Comparison of ENCODE assay signal across 23 cellular contexts in genomic region chr1:61395156-61395555, GRCh38.
"Had no signal": no experiment of that assay in that cellular context is flagged by ENCODE, and none has a peak within 500 bp of the region (broad histone marks: within the 10 kb centered on the region; RNA-seq: fewer than 3 reads in every experiment).

No MANE protein-coding gene starts in this region.

- H3K27me3 ChIP-seq: left lung, right atrium auricular region, tibial nerve had no signal

- H3K27ac ChIP-seq: left lung, right atrium auricular region, skin epidermis, tibial nerve, WERI-Rb-1 had no signal

- H3K36me3 ChIP-seq: left lung, right atrium auricular region, WERI-Rb-1 had no signal

- DNase-seq: activated CD4-positive, alpha-beta T cell treated with anti-CD3 and anti-CD28 coated beads for 1 hour; activated CD4-positive, alpha-beta T cell treated with anti-CD3 and anti-CD28 coated beads, Interleukin-2, amount 50 U/mL, for 1 hour; activated CD8-positive, alpha-beta T cell treated with anti-CD3 and anti-CD28 coated beads, Interleukin-2, amount 10 ng/mL, durations not matched to agents 7 days and 5 days; activated gamma-delta T cell treated with Interleukin-2 at 50 U/mL for 16 hours; activated T-cell treated with anti-CD3 and anti-CD28 coated beads, Interleukin-2, amount 50 U/mL, for 1 hour; amygdala; effector memory CD4-positive, alpha-beta T cell; foreskin fibroblast; left lung; naive thymus-derived CD8-positive, alpha-beta T cell; stimulated activated CD4-positive, alpha-beta T cell treated with anti-CD3 and anti-CD28 coated beads, Interleukin-2, amount 100 ng/mL, for 24 hours; stimulated activated naive CD8-positive, alpha-beta T cell treated with anti-CD3 and anti-CD28 coated beads, Interleukin-15, amount 100 ng/mL, for 72 hours; T-cell; WERI-Rb-1 had no signal

- H3K4me3 ChIP-seq: left lung, lung, right atrium auricular region, skin epidermis, tibial nerve had no signal

- FAIRE-seq: TTC549 had no signal

- ATAC-seq: activated CD8-positive, alpha-beta T cell treated with anti-CD3 and anti-CD28 coated beads, Interleukin-2, amount 10 ng/mL, durations not matched to agents 7 days and 5 days; activated naive CD4-positive, alpha-beta T cell treated with anti-CD3 and anti-CD28 coated beads, Interleukin-2, amount 50 U/mL, for 72 hours; esophagus mucosa; left lung; naive thymus-derived CD8-positive, alpha-beta T cell; SK-N-SH treated with all-trans-retinoic acid at 6 μM for 48 hours; stimulated activated effector memory CD8-positive, alpha-beta T cell treated with anti-CD3 and anti-CD28 coated beads, Interleukin-12 subunit alpha, Interleukin-12 subunit beta, amount 100 ng/mL, for 72 hours; stimulated activated naive CD8-positive, alpha-beta T cell treated with anti-CD3 and anti-CD28 coated beads, Interleukin-15, amount 100 ng/mL, for 72 hours; T-cell had no signal

- H3K9me3 ChIP-seq: left lung, right atrium auricular region, tibial nerve had no signal
